38 cellular contexts compared by ENCODE assay signal in the genomic region with DNA sequence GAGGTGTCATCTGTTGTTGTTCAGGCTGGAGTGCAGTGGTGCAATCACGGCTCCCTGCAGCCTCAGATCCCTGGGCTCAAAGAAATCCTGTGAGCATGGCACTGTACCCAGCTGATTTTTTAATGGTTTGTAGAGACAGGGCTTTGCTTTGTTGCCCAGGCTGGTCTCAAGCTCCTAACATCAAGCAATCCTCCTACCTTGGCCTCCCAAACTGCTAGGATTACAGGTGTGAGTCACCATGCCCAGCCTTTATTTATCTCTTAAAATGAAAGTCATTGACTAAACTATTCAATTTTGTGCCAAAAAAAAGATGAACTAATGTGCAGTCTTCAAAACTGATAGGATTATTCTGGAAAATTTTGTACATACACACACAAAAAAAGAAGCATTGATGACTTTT. TPM values are rescaled to one million over a fixed set of nuclear protein-coding genes. Genes with fewer than 3 reads are reported as not detected.
"Had no signal": no experiment of that assay in that cellular context is flagged by ENCODE, and none has a peak within 500 bp of the region (broad histone marks: within the 10 kb centered on the region; RNA-seq: fewer than 3 reads in every experiment).

No MANE protein-coding gene starts in this region.

- ATAC-seq: activated CD4-positive, CD25-positive, alpha-beta regulatory T cell treated with anti-CD3 and anti-CD28 coated beads, Interleukin-2, amount 50 U/mL, for 24 hours; activated CD8-positive, alpha-beta T cell treated with anti-CD3 and anti-CD28 coated beads for 36 hours; activated naive CD4-positive, alpha-beta T cell treated with anti-CD3 and anti-CD28 coated beads, Interleukin-2, amount 50 U/mL, for 72 hours; activated T-cell treated with anti-CD3 and anti-CD28 coated beads, Interleukin-2, amount 50 U/mL, for 4 hours; activated T-cell treated with anti-CD3 and anti-CD28 coated beads, Interleukin-2, amount 50 U/mL, for 72 hours; body of pancreas; WTC11 had no signal

- H3K9me3 Mint-ChIP-seq: activated CD4-positive, alpha-beta T cell treated with anti-CD3 and anti-CD28 coated beads, Interleukin-2, amount 10 ng/mL, durations not matched to agents 24 days and 14 days; T-helper 1 cell treated with Interleukin-12 subunit alpha and Interleukin-12 subunit beta and Interleukin-4 antibody, amounts not matched to agents 30 μg/mL and 1 μg/mL, for 36 hours; T-helper 2 cell treated with Interferon-gamma antibody and Interleukin-4, amounts not matched to agents 5 μg/mL and 100 μg/mL, for 36 hours had no signal

- H3K4me3 Mint-ChIP-seq: activated CD4-positive, alpha-beta memory T cell treated with anti-CD3 and anti-CD28 coated beads for 36 hours; activated CD4-positive, alpha-beta T cell treated with anti-CD3 and anti-CD28 coated beads, Interleukin-2, amount 10 ng/mL, durations not matched to agents 24 days and 14 days; activated CD8-positive, alpha-beta T cell treated with anti-CD3 and anti-CD28 coated beads for 36 hours; activated naive CD8-positive, alpha-beta T cell treated with anti-CD3 and anti-CD28 coated beads for 36 hours; activated T-cell treated with anti-CD3 and anti-CD28 coated beads, Interleukin-2, amount 50 U/mL, for 4 hours; activated T-cell treated with anti-CD3 and anti-CD28 coated beads, Interleukin-2, amount 50 U/mL, for 72 hours; T-helper 1 cell treated with Interleukin-12 subunit alpha and Interleukin-12 subunit beta and Interleukin-4 antibody, amounts not matched to agents 30 μg/mL and 1 μg/mL, for 36 hours; T-helper 2 cell treated with Interferon-gamma antibody and Interleukin-4, amounts not matched to agents 5 μg/mL and 100 μg/mL, for 36 hours; WTC11 had no signal

- H3K4me1 Mint-ChIP-seq: activated CD4-positive, alpha-beta T cell treated with anti-CD3 and anti-CD28 coated beads, Interleukin-2, amount 10 ng/mL, durations not matched to agents 24 days and 14 days; activated naive CD8-positive, alpha-beta T cell treated with anti-CD3 and anti-CD28 coated beads for 36 hours had no signal

- H3K36me3 ChIP-seq: adrenal gland, brain microvascular endothelial cell, breast epithelium had no signal

- H3K9me3 ChIP-seq: adrenal gland, body of pancreas had no signal

- H3K36me3 Mint-ChIP-seq: activated CD4-positive, alpha-beta memory T cell treated with anti-CD3 and anti-CD28 coated beads for 36 hours; activated naive CD4-positive, alpha-beta T cell treated with anti-CD3 and anti-CD28 coated beads, Interleukin-2, amount 50 U/mL, for 72 hours; activated naive CD8-positive, alpha-beta T cell treated with anti-CD3 and anti-CD28 coated beads for 36 hours had no signal

- H3K27me3 ChIP-seq: body of pancreas, brain microvascular endothelial cell, breast epithelium had no signal

- DNase-seq: activated CD4-positive, alpha-beta memory T cell treated with anti-CD3 and anti-CD28 coated beads for 36 hours; activated CD4-positive, alpha-beta T cell treated with anti-CD3 and anti-CD28 coated beads for 4 hours; activated CD4-positive, alpha-beta T cell treated with anti-CD3 and anti-CD28 coated beads, Interleukin-2, amount 10 ng/mL, durations not matched to agents 24 days and 14 days; activated CD4-positive, alpha-beta T cell treated with anti-CD3 and anti-CD28 coated beads, Interleukin-2, amount 50 U/mL, for 1 hour; activated CD4-positive, alpha-beta T cell treated with anti-CD3 and anti-CD28 coated beads, Interleukin-2, amount 50 U/mL, for 4 hours; activated CD4-positive, CD25-positive, alpha-beta regulatory T cell; activated CD8-positive, alpha-beta memory T cell treated with anti-CD3 and anti-CD28 coated beads, Interleukin-2, amount 50 U/mL, for 4 hours; activated CD8-positive, alpha-beta T cell treated with anti-CD3 and anti-CD28 coated beads for 36 hours; activated effector memory CD4-positive, alpha-beta T cell treated with Interleukin-2 at 50 U/mL for 16 hours; activated gamma-delta T cell; activated naive CD4-positive, alpha-beta T cell treated with anti-CD3 and anti-CD28 coated beads, Interleukin-2, amount 50 U/mL, for 16 hours; activated naive CD4-positive, alpha-beta T cell treated with Interleukin-2 at 50 U/mL for 16 hours; activated naive CD8-positive, alpha-beta T cell treated with anti-CD3 and anti-CD28 coated beads for 36 hours; activated T-cell treated with anti-CD3 and anti-CD28 coated beads for 4 hours; activated T-cell treated with anti-CD3 and anti-CD28 coated beads, Interleukin-2, amount 50 U/mL, for 1 hour; activated T-cell treated with anti-CD3 and anti-CD28 coated beads, Interleukin-2, amount 50 U/mL, for 4 hours; activated T-cell treated with anti-CD3 and anti-CD28 coated beads, Interleukin-2, amount 50 U/mL, for 72 hours; adrenal gland; amniotic stem cell; aorta; body of pancreas; brain microvascular endothelial cell; central memory CD4-positive, alpha-beta T cell; T-helper 1 cell; T-helper 2 cell; T-helper 9 cell had no signal

- H3K27ac Mint-ChIP-seq: activated CD4-positive, alpha-beta memory T cell treated with anti-CD3 and anti-CD28 coated beads for 36 hours; activated CD4-positive, alpha-beta T cell treated with anti-CD3 and anti-CD28 coated beads, Interleukin-2, amount 10 ng/mL, durations not matched to agents 24 days and 14 days; activated CD8-positive, alpha-beta T cell treated with anti-CD3 and anti-CD28 coated beads for 36 hours; activated naive CD4-positive, alpha-beta T cell treated with anti-CD3 and anti-CD28 coated beads, Interleukin-2, amount 50 U/mL, for 72 hours; activated naive CD8-positive, alpha-beta T cell treated with anti-CD3 and anti-CD28 coated beads for 36 hours; activated T-cell treated with anti-CD3 and anti-CD28 coated beads, Interleukin-2, amount 50 U/mL, for 72 hours; activated T-helper 2 cell treated with anti-CD3 and anti-CD28 coated beads, Interferon-gamma antibody, Interleukin-2, Interleukin-4, amounts not matched to agents 10 μg/mL and 5 μg/mL and 100 μg/mL, durations not matched to agents 14 hours and 24 hours and 36 hours; T-helper 1 cell treated with Interleukin-12 subunit alpha and Interleukin-12 subunit beta and Interleukin-4 antibody, amounts not matched to agents 30 μg/mL and 1 μg/mL, for 36 hours; T-helper 2 cell treated with Interferon-gamma antibody and Interleukin-4, amounts not matched to agents 5 μg/mL and 100 μg/mL, for 36 hours; WTC11 had no signal

- H3K4me3 ChIP-seq: adrenal gland, body of pancreas, breast epithelium had no signal

- H3K4me1 ChIP-seq: adrenal gland, body of pancreas, breast epithelium had no signal

- H3K27ac ChIP-seq: adrenal gland, body of pancreas, brain microvascular endothelial cell, breast epithelium, VCaP had no signal

- H3K27me3 Mint-ChIP-seq: activated CD4-positive, alpha-beta T cell treated with anti-CD3 and anti-CD28 coated beads, Interleukin-2, amount 10 ng/mL, durations not matched to agents 24 days and 14 days; activated CD8-positive, alpha-beta T cell treated with anti-CD3 and anti-CD28 coated beads for 36 hours; activated naive CD8-positive, alpha-beta T cell treated with anti-CD3 and anti-CD28 coated beads for 36 hours had no signal

RNA-seq across cellular contexts. Expression of gene UNC93A, which starts 38.8 kb away (rescaled TPM):
- total RNA-seq: activated CD4-positive, alpha-beta memory T cell treated with anti-CD3 and anti-CD28 coated beads for 36 hours; activated CD4-positive, alpha-beta T cell treated with anti-CD3 and anti-CD28 coated beads, Interleukin-2, amount 10 ng/mL, durations not matched to agents 24 days and 14 days; activated CD8-positive, alpha-beta memory T cell treated with anti-CD3 and anti-CD28 coated beads for 36 hours; activated CD8-positive, alpha-beta T cell treated with anti-CD3 and anti-CD28 coated beads for 36 hours; activated naive CD4-positive, alpha-beta T cell treated with anti-CD3 and anti-CD28 coated beads, Interleukin-2, amount 50 U/mL, for 72 hours; activated naive CD8-positive, alpha-beta T cell treated with anti-CD3 and anti-CD28 coated beads for 36 hours; activated T-cell treated with anti-CD3 and anti-CD28 coated beads, Interleukin-2, amount 50 U/mL, for 4 hours; activated T-cell treated with anti-CD3 and anti-CD28 coated beads, Interleukin-2, amount 50 U/mL, for 72 hours; activated T-helper 2 cell treated with anti-CD3 and anti-CD28 coated beads, Interferon-gamma antibody, Interleukin-2, Interleukin-4, amounts not matched to agents 10 μg/mL and 5 μg/mL and 100 μg/mL, durations not matched to agents 14 hours and 24 hours and 36 hours; adrenal gland; aorta; astrocyte; body of pancreas; breast epithelium; cardiac septum; cerebellum had no signal
- polyA plus RNA-seq: adrenal gland, aorta had no signal
